1 cellular context compared by ENCODE assay signal in genomic region chr13:53042897-53043296, GRCh38.
TF ChIP-seq lines count a peak whose summit lies in the region.

No MANE protein-coding gene starts in this region.

TF ChIP-seq in GM23338, 12 proteins besides CTCF, POLR2A, EP300 and RAD21 (continued from another document):
- TF ChIP-seq ZNF462 (CRISPR knock-in tag; IDR thresholded peaks at IDR 0.05) = no peak
- no peak for TF ChIP-seq ZNF114 (CRISPR knock-in tag; IDR thresholded peaks at IDR 0.05)
- no peak for TF ChIP-seq EZH2phosphoT487 (IDR thresholded peaks at IDR 0.05; ENCODE audit: unreplicated experiment)
- no peak for TF ChIP-seq NANOG (IDR thresholded peaks at IDR 0.05; ENCODE audit: borderline replicate concordance)
- no peak for TF ChIP-seq ZNF331 (CRISPR knock-in tag; IDR thresholded peaks at IDR 0.05; ENCODE audit: low read depth)
